9 cellular contexts compared by ENCODE assay signal in genomic region chr14:64915025-64915424, GRCh38. TPM values are rescaled to one million over a fixed set of nuclear protein-coding genes. Genes with fewer than 3 reads are reported as not detected.
DNase-seq lines count a peak whose midpoint lies in the region; ATAC-seq and TF ChIP-seq lines count a peak whose summit lies in the region.
"Had no signal": no experiment of that assay in that cellular context is flagged by ENCODE, and none has a peak within 500 bp of the region (broad histone marks: within the 10 kb centered on the region; RNA-seq: fewer than 3 reads in every experiment).

No MANE protein-coding gene starts in this region.

- no peaks in the 10 kb centered on the region for H3K9me3 Mint-ChIP-seq in activated naive CD4-positive, alpha-beta T cell treated with anti-CD3 and anti-CD28 coated beads, Interleukin-2, amount 10 ng/mL, durations not matched to agents 7 days and 5 days

- H3K4me1 ChIP-seq in lung (ENCODE audit: control insufficient read depth in 2 of 2, insufficient read depth in 2 of 2, low read length in 2 of 2) = peaks cover 5 to 12% of the 10 kb centered on the region in 2 donors
- peaks cover 20 to 50% (median 24%) of the 10 kb centered on the region in 4 donors for H3K4me1 ChIP-seq in upper lobe of left lung

- peaks cover 6% of the 10 kb centered on the region for H3K27me3 Mint-ChIP-seq in activated naive CD4-positive, alpha-beta T cell treated with anti-CD3 and anti-CD28 coated beads, Interleukin-2, amount 10 ng/mL, durations not matched to agents 7 days and 5 days

- H3K36me3 ChIP-seq in lung (ENCODE audit: control insufficient read depth in 2 of 2, insufficient read depth in 2 of 2, low read length in 2 of 2) = no peaks in the 10 kb centered on the region
- H3K36me3 ChIP-seq in upper lobe of left lung = no peaks in the 10 kb centered on the region

- ATAC-seq in lung (ENCODE audit: insufficient read depth, low FRiP score) (no peak), upper lobe of left lung (ENCODE audit: low FRiP score in 2 of 2) (no peak), GM18858 (IDR thresholded peaks at IDR 0.05; ENCODE audit: unreplicated experiment) (no peak)

- peaks cover 51% of the 10 kb centered on the region for H3K4me1 Mint-ChIP-seq in activated naive CD4-positive, alpha-beta T cell treated with anti-CD3 and anti-CD28 coated beads, Interleukin-2, amount 10 ng/mL, durations not matched to agents 7 days and 5 days

- WGBS in lung, 2 donors = 31 to 42% methylated on average over 4 of the region's 4 CpGs
- WGBS in upper lobe of left lung, 2 donors = 23 to 31% methylated on average over 4 of the region's 4 CpGs

- TF ChIP-seq POLR2A in upper lobe of left lung (IDR thresholded peaks at IDR 0.05) = no peak

- CTCF ChIA-PET in activated naive CD4-positive, alpha-beta T cell treated with anti-CD3 and anti-CD28 coated beads, Interleukin-2, amount 10 ng/mL, durations not matched to agents 7 days and 5 days (lab: Charles Lee) = interaction anchor here (1.0 to 2.0 kb wide), 4 partner anchors 9 to 55 kb away, joined by 3 to 8 read pairs (median 4); no protein-coding TSS in a partner anchor

- H3K27ac Mint-ChIP-seq in activated naive CD4-positive, alpha-beta T cell treated with anti-CD3 and anti-CD28 coated beads, Interleukin-2, amount 10 ng/mL, durations not matched to agents 7 days and 5 days = peak overlapping the region; percentile 89

- H3K36me3 Mint-ChIP-seq in activated naive CD4-positive, alpha-beta T cell treated with anti-CD3 and anti-CD28 coated beads, Interleukin-2, amount 10 ng/mL, durations not matched to agents 7 days and 5 days = peaks cover 31% of the 10 kb centered on the region

- peak overlapping the region; percentile 81 for H3K4me3 Mint-ChIP-seq in activated naive CD4-positive, alpha-beta T cell treated with anti-CD3 and anti-CD28 coated beads, Interleukin-2, amount 10 ng/mL, durations not matched to agents 7 days and 5 days

- peak overlapping the region; percentile 87 to 99 for H3K27ac ChIP-seq in lung (ENCODE audit: low read depth in 1 of 2, low read length in 1 of 2)
- H3K27ac ChIP-seq in upper lobe of left lung = peak overlapping the region; percentile 92 to 100 (median 98)

- TF ChIP-seq CTCF in astrocyte of the spinal cord (IDR thresholded peaks at IDR 0.05; ENCODE audit: low read depth, low read length) = no peak
- TF ChIP-seq CTCF in lung (IDR thresholded peaks at IDR 0.05; ENCODE audit: control extremely low read depth, extremely low read depth) = no peak
- TF ChIP-seq CTCF in upper lobe of left lung (IDR thresholded peaks at IDR 0.05) = no peak

- no peak for DNase-seq in activated naive CD4-positive, alpha-beta T cell treated with anti-CD3 and anti-CD28 coated beads, Interleukin-2, amount 10 ng/mL, durations not matched to agents 7 days and 5 days
- DNase-seq in activated naive CD4-positive, alpha-beta T cell treated with Interleukin-2 at 50 U/mL for 16 hours = no peak
- DNase-seq in astrocyte of the spinal cord (ENCODE audit: low read depth, low spot score) (no peak), lung (ENCODE audit: low spot score) (no peak), upper lobe of left lung (no peak), OCI-M2 (lab: John Stamatoyannopoulos, UW; ENCODE audit: unreplicated experiment) (no peak)
- no peak for DNase-seq in stimulated activated CD4-positive, alpha-beta T cell treated with anti-CD3 and anti-CD28 coated beads, Interleukin-15, amount 100 ng/mL, for 24 hours
- DNase-seq: DMS153 had no signal

- peak overlapping the region; percentile 82 for H3K4me3 ChIP-seq in astrocyte of the spinal cord (ENCODE audit: low read depth, low read length)
- H3K4me3 ChIP-seq in lung = peak overlapping the region; percentile 95
- H3K4me3 ChIP-seq in upper lobe of left lung = peak overlapping the region; percentile 70 to 94 (median 85)

- H3K9me3 ChIP-seq in lung (ENCODE audit: control insufficient read depth in 2 of 2, insufficient read depth in 1 of 2, low read length in 1 of 2) (no peaks in the 10 kb centered on the region), upper lobe of left lung (no peaks in the 10 kb centered on the region)

- no peaks in the 10 kb centered on the region for H3K27me3 ChIP-seq in lung (ENCODE audit: control insufficient read depth, insufficient read depth)
- H3K27me3 ChIP-seq in upper lobe of left lung = no peaks in the 10 kb centered on the region

- TF ChIP-seq EP300 in upper lobe of left lung (IDR thresholded peaks at IDR 0.05) = no peak

- in situ Hi-C loops in astrocyte of the spinal cord (cut with HindIII; ENCODE audit: low sequenced_read_pairs) = no loop called here

RNA-seq across cellular contexts. Expression of gene CHURC1, which starts 0.8 kb away (rescaled TPM):
- total RNA-seq in lung (10 to 100 TPM; 50.0 to 62.6 TPM), upper lobe of left lung (10 to 100 TPM; 18.3 to 99.6 (median 49.2) TPM)
- polyA plus RNA-seq in lung = 10 to 100 TPM; 37.2 to 43.8 TPM

RNA-seq across cellular contexts. Expression of gene GPX2, which starts 27.5 kb away (rescaled TPM):
- 1 to 10 TPM in 1 of 2 donors, not detected in 1; 2.9 TPM for total RNA-seq in lung
- 10 to 100 TPM in 1 of 2 donors, 1 to 10 TPM in 1; 3.4 to 11.3 TPM for polyA plus RNA-seq in lung
- 1 to 10 TPM in 5 of 6 donors, under 1 TPM in 1; 0.91 to 9.5 (median 2.2) TPM for total RNA-seq in upper lobe of left lung

RNA-seq across cellular contexts. Expression of gene SPTB, which starts 35.3 kb away (rescaled TPM):
- total RNA-seq in lung (10 to 100 TPM in 1 of 2 donors, 1 to 10 TPM in 1; 3.0 to 11.5 TPM), upper lobe of left lung (1 to 10 TPM; 2.1 to 3.3 (median 2.7) TPM)
- polyA plus RNA-seq in lung = 1 to 10 TPM; 1.2 TPM

RNA-seq across cellular contexts. Expression of gene RAB15, which starts 57.1 kb away (rescaled TPM):
- total RNA-seq in lung = 10 to 100 TPM; 15.5 to 16.4 TPM
- 10 to 100 TPM in 1 of 2 donors, 1 to 10 TPM in 1; 6.8 to 14.4 TPM for polyA plus RNA-seq in lung
- 10 to 100 TPM; 16.8 to 39.8 (median 22.8) TPM for total RNA-seq in upper lobe of left lung
